Comparison of ENCODE assay signal across 1 cellular context in genomic region chr6:141077355-141078333, GRCh38.
TF ChIP-seq lines count a peak whose summit lies in the region.

No MANE protein-coding gene starts in this region.

TF ChIP-seq in HepG2, 621 proteins besides CTCF, POLR2A, EP300 and RAD21 (continued from another document):
- TF ChIP-seq AHR (CRISPR knock-in tag; IDR thresholded peaks at IDR 0.05) (0 out of 2 replicates have a peak, but pooled peaks have one; percentile 36), SATB2 (CRISPR knock-in tag; IDR thresholded peaks at IDR 0.05) (no peak), TFDP1 (CRISPR knock-in tag; IDR thresholded peaks at IDR 0.05; ENCODE audit: borderline replicate concordance) (no peak), HINFP (CRISPR knock-in tag; IDR thresholded peaks at IDR 0.05; ENCODE audit: low read depth) (0 out of 2 replicates have a peak, but pooled peaks have one; percentile 58), TERF1 (CRISPR knock-in tag; IDR thresholded peaks at IDR 0.05) (no peak), ZNF136 (CRISPR knock-in tag; IDR thresholded peaks at IDR 0.05; ENCODE audit: low read depth) (no peak), ELF3 (CRISPR knock-in tag; IDR thresholded peaks at IDR 0.05) (0 out of 2 replicates have a peak, but pooled peaks have one; percentile 17), SP4 (CRISPR knock-in tag; IDR thresholded peaks at IDR 0.05) (0 out of 2 replicates have a peak, but pooled peaks have one; percentile 6), HMGXB4 (CRISPR knock-in tag; IDR thresholded peaks at IDR 0.05; ENCODE audit: borderline replicate concordance in 1 of 2, low read depth in 1 of 2) (peak; percentile 44 to 85; a peak in 2 of 4 replicates), ZNF354B (CRISPR knock-in tag; IDR thresholded peaks at IDR 0.05) (no peak), SMAD3 (CRISPR knock-in tag; IDR thresholded peaks at IDR 0.05) (no peak), KDM4B (CRISPR knock-in tag; IDR thresholded peaks at IDR 0.05) (no peak), TBX3 (IDR thresholded peaks at IDR 0.05; ENCODE audit: borderline replicate concordance) (no peak), GABPB1 (CRISPR knock-in tag; IDR thresholded peaks at IDR 0.05) (0 out of 2 replicates have a peak, but pooled peaks have one; percentile 18), ZNF280B (CRISPR knock-in tag; IDR thresholded peaks at IDR 0.05; ENCODE audit: borderline replicate concordance) (no peak), MAZ (IDR thresholded peaks at IDR 0.05; ENCODE audit: borderline replicate concordance, low read depth, low read length) (no peak), MAZ (CRISPR knock-in tag; IDR thresholded peaks at IDR 0.05; ENCODE audit: low read depth) (no peak), YEATS4 (CRISPR knock-in tag; IDR thresholded peaks at IDR 0.05; ENCODE audit: borderline replicate concordance) (no peak), ZNF841 (CRISPR knock-in tag; IDR thresholded peaks at IDR 0.05; ENCODE audit: borderline replicate concordance) (0 out of 2 replicates have a peak, but pooled peaks have one; percentile 24), PHB2 (IDR thresholded peaks at IDR 0.05; ENCODE audit: partially characterized antibody) (no peak), YY1 (IDR thresholded peaks at IDR 0.05; ENCODE audit: insufficient read depth, insufficient replicate concordance, low read depth, low read length) (peak; percentile 73), ZNF362 (CRISPR knock-in tag; IDR thresholded peaks at IDR 0.05; ENCODE audit: borderline replicate concordance) (no peak), STAG1 (CRISPR knock-in tag; IDR thresholded peaks at IDR 0.05) (peak; percentile 43), TFDP2 (CRISPR knock-in tag; IDR thresholded peaks at IDR 0.05) (0 out of 2 replicates have a peak, but pooled peaks have one; percentile 25), ZFYVE20 (CRISPR knock-in tag; IDR thresholded peaks at IDR 0.05; ENCODE audit: borderline replicate concordance, low read depth) (no peak), NFYB (CRISPR knock-in tag; IDR thresholded peaks at IDR 0.05) (no peak), RORA (CRISPR knock-in tag; IDR thresholded peaks at IDR 0.05) (no peak), TOPORS (CRISPR knock-in tag; IDR thresholded peaks at IDR 0.05) (no peak), ZNF276 (CRISPR knock-in tag; IDR thresholded peaks at IDR 0.05; ENCODE audit: low read depth) (no peak)
